Comparison of ENCODE assay signal across 8 cellular contexts in genomic region chr6:3324262-3324942, GRCh38.
DNase-seq lines count a peak whose midpoint lies in the region; ATAC-seq and TF ChIP-seq lines count a peak whose summit lies in the region.

No MANE protein-coding gene starts in this region.

- in situ Hi-C loops in ACHN (cut with HindIII; ENCODE audit: low pct_ligation_motif_present, low pct_unique_long_range_greater_than_20kb, low sequenced_read_pairs), result no loop called here

- H3K9me3 ChIP-seq in MG63 (no peaks in the 10 kb centered on the region), endodermal cell (ENCODE audit: control insufficient read depth, low read length) (no peaks in the 10 kb centered on the region)

- DNase-seq in ACHN (peak; percentile 50), MG63 (peak; percentile 77), endodermal cell (peak; percentile 22), CD14-positive monocyte (ENCODE audit: low spot score) (no peak), HuH-7.5 (ENCODE audit: low spot score) (no peak), SIG-M5 (lab: John Stamatoyannopoulos, UW) (no peak)

- no peaks in the 10 kb centered on the region for H3K4me1 ChIP-seq in endodermal cell (ENCODE audit: control insufficient read depth, insufficient read depth, low read length)

- TF ChIP-seq CTCF in endodermal cell (conservative IDR thresholded peaks at IDR 0.05) (no peak), nephron (IDR thresholded peaks at IDR 0.05; ENCODE audit: unreplicated experiment in 3 of 3) (no peak), CD14-positive monocyte (IDR thresholded peaks at IDR 0.05) (no peak)

- H3K27ac ChIP-seq in endodermal cell (ENCODE audit: low read depth, low read length), result peak overlapping the region; percentile 41

- no peaks in the 10 kb centered on the region for H3K36me3 ChIP-seq in MG63
- no peaks in the 10 kb centered on the region for H3K36me3 ChIP-seq in endodermal cell (ENCODE audit: control insufficient read depth, insufficient read depth, low read length)

- H3K4me3 ChIP-seq in MG63 (no peak overlapping the region), endodermal cell (ENCODE audit: low read length) (no peak overlapping the region)

- H3K4me1 Mint-ChIP-seq in endodermal cell (peaks cover 12% of the 10 kb centered on the region), nephron (peaks cover 31% of the 10 kb centered on the region), CD14-positive monocyte (peaks cover 5% of the 10 kb centered on the region)

- H3K27ac Mint-ChIP-seq in endodermal cell (no peak overlapping the region), nephron (peak overlapping the region in 2 of 3 experiments; percentile 11 to 57), CD14-positive monocyte (no peak overlapping the region)

- ATAC-seq in GM19023 (IDR thresholded peaks at IDR 0.05; ENCODE audit: unreplicated experiment), result peak; percentile 77

- H3K4me3 Mint-ChIP-seq in endodermal cell, result no peak overlapping the region
- H3K4me3 Mint-ChIP-seq in nephron, result no peak overlapping the region
- H3K4me3 Mint-ChIP-seq in CD14-positive monocyte, result no peak overlapping the region

- H3K36me3 Mint-ChIP-seq in endodermal cell (ENCODE audit: low read depth), result no peaks in the 10 kb centered on the region
- no peaks in the 10 kb centered on the region for H3K36me3 Mint-ChIP-seq in nephron (ENCODE audit: low read depth)
- H3K36me3 Mint-ChIP-seq in CD14-positive monocyte, result no peaks in the 10 kb centered on the region

- H3K27me3 ChIP-seq in MG63 (no peaks in the 10 kb centered on the region), endodermal cell (ENCODE audit: control insufficient read depth, insufficient read depth, low read length, poor library complexity, severe bottlenecking) (no peaks in the 10 kb centered on the region)

- no peak overlapping the region for H3K9ac ChIP-seq in endodermal cell (ENCODE audit: extremely low read depth, low read length, poor library complexity, severe bottlenecking)

- WGBS in endodermal cell (ENCODE audit: insufficient coverage in 1 of 2, insufficient read length in 1 of 2), 2 experiments, result 77 to 87% methylated on average over 11 to 12 of the region's 12 CpGs

- intact Hi-C loops in CD14-positive monocyte (cut with micrococcal nuclease), result no loop called here

- H3K9me3 Mint-ChIP-seq in endodermal cell (no peaks in the 10 kb centered on the region), nephron (no peaks in the 10 kb centered on the region), CD14-positive monocyte (peaks cover 0 to 2% (median 0%) of the 10 kb centered on the region in 7 donors)

- H3K27me3 Mint-ChIP-seq in endodermal cell (ENCODE audit: insufficient read depth) (no peaks in the 10 kb centered on the region), nephron (ENCODE audit: low read depth) (peaks cover 18% of the 10 kb centered on the region), CD14-positive monocyte (ENCODE audit: low read depth in 3 of 3) (peaks cover 0 to 9% (median 5%) of the 10 kb centered on the region in 3 donors)

Comparison
In these comparisons a context has a peak if more than half of its experiments do, and no peak if none do; other contexts are left out.
1. DNase-seq: peak in ACHN (single experiment), MG63 (single experiment) and endodermal cell (single experiment); none in CD14-positive monocyte (single experiment), HuH-7.5 (single experiment) and SIG-M5 (single experiment).
2. H3K27ac Mint-ChIP-seq: peak in nephron (2 of 3); none in endodermal cell (single experiment) and CD14-positive monocyte (0 of 7).